In genomic region chr4:125750827-125751466, GRCh38 we compare ENCODE assay signal across 10 cellular contexts.
DNase-seq lines count a peak whose midpoint lies in the region; ATAC-seq, FAIRE-seq and TF ChIP-seq lines count a peak whose summit lies in the region.
"Had no signal": no experiment of that assay in that cellular context is flagged by ENCODE, and none has a peak within 500 bp of the region (broad histone marks: within the 10 kb centered on the region; RNA-seq: fewer than 3 reads in every experiment).

No MANE protein-coding gene starts in this region.

- H3K27me3 ChIP-seq in right atrium auricular region (no peaks in the 10 kb centered on the region), smooth muscle cell (ENCODE audit: low read depth) (no peaks in the 10 kb centered on the region), small intestine (ENCODE audit: control insufficient read depth in 2 of 2, insufficient read depth in 2 of 2, low read length in 2 of 2) (no peaks in the 10 kb centered on the region)
- H3K27me3 ChIP-seq: upper lobe of left lung had no signal

- H3K9me3 Mint-ChIP-seq in WTC11 = peaks cover 20% of the 10 kb centered on the region

- H3K4me3 ChIP-seq in HFF-Myc (replicated peaks; ENCODE audit: low read depth, low read length) (no peak overlapping the region), right atrium auricular region (no peak overlapping the region), smooth muscle cell (no peak overlapping the region), small intestine (ENCODE audit: low read depth in 1 of 2, low read length in 2 of 2) (no peak overlapping the region)
- H3K4me3 ChIP-seq: prostate gland, upper lobe of left lung had no signal

- no peak overlapping the region for H3K9ac ChIP-seq in smooth muscle cell (ENCODE audit: low read depth)

- POLR2A ChIA-PET in WTC11 (lab: Charles Lee) = no interaction called here

- TF ChIP-seq CTCF in HFF-Myc (IDR thresholded peaks at IDR 0.05; ENCODE audit: low read depth, low read length, missing control alignments) (peak; percentile 46), WTC11 (IDR thresholded peaks at IDR 0.05) (peak; percentile 32; the same call in 1 of the 2 replicates), right atrium auricular region (IDR thresholded peaks at IDR 0.05) (peak; percentile 14 to 67), smooth muscle cell (IDR thresholded peaks at IDR 0.05; ENCODE audit: borderline replicate concordance, insufficient read depth, poor library complexity, severe bottlenecking) (peak; percentile 34)

- H3K27ac ChIP-seq in right atrium auricular region (no peak overlapping the region), smooth muscle cell (ENCODE audit: low read depth) (no peak overlapping the region), small intestine (ENCODE audit: low read depth in 1 of 2, low read length in 1 of 2) (no peak overlapping the region)
- H3K27ac ChIP-seq: prostate gland, upper lobe of left lung had no signal

- no peak overlapping the region for H3K4me2 ChIP-seq in smooth muscle cell

- peak overlapping the region; percentile 17 for H2AFZ ChIP-seq in smooth muscle cell (ENCODE audit: low read depth)

- peaks cover 17% of the 10 kb centered on the region for H3K36me3 Mint-ChIP-seq in WTC11

- WGBS in smooth muscle cell (ENCODE audit: low lambda C conversion rate) = 47% methylated on average over 6 of the region's 6 CpGs
- WGBS in small intestine, 3 donors = 45 to 50% (median 49%) methylated on average over 6 of the region's 6 CpGs

- no peaks in the 10 kb centered on the region for H3K9me3 ChIP-seq in right atrium auricular region
- H3K9me3 ChIP-seq in smooth muscle cell (replicated peaks; ENCODE audit: low read depth) = no peaks in the 10 kb centered on the region
- no peaks in the 10 kb centered on the region for H3K9me3 ChIP-seq in small intestine (ENCODE audit: control insufficient read depth, low read depth)
- H3K9me3 ChIP-seq: prostate gland, upper lobe of left lung had no signal

- H3K36me3 ChIP-seq in right atrium auricular region (no peaks in the 10 kb centered on the region), smooth muscle cell (ENCODE audit: low read depth) (no peaks in the 10 kb centered on the region), small intestine (ENCODE audit: control insufficient read depth in 2 of 2, insufficient read depth in 2 of 2, low read length in 2 of 2) (no peaks in the 10 kb centered on the region)
- H3K36me3 ChIP-seq: prostate gland, upper lobe of left lung had no signal

- CTCF ChIA-PET in WTC11 (lab: Charles Lee) = interaction anchor here (0.6 to 3.1 kb wide), 21 partner anchors 9 to 483 kb away, joined by 3 to 64 read pairs (median 4); partner anchors contain the start of gene FAT4

- H3K27me3 Mint-ChIP-seq in WTC11 (ENCODE audit: low read depth) = no peaks in the 10 kb centered on the region

- H4K20me1 ChIP-seq in smooth muscle cell (ENCODE audit: low read depth) = no peaks in the 10 kb centered on the region

- peaks cover 10% of the 10 kb centered on the region for H3K4me1 Mint-ChIP-seq in WTC11

- H3K79me2 ChIP-seq in smooth muscle cell (ENCODE audit: low read depth) = no peaks in the 10 kb centered on the region

- no peak for FAIRE-seq in small intestine (lab: Jason Lieb, UNC)

- no peaks in the 10 kb centered on the region for H3F3A ChIP-seq in smooth muscle cell (ENCODE audit: low read depth)

- peak; percentile 32 for DNase-seq in HFF-Myc (ENCODE audit: extremely low read depth, low read depth)
- no peak for DNase-seq in WTC11 (ENCODE audit: low spot score)
- no peak for DNase-seq in right atrium auricular region (ENCODE audit: low spot score)
- DNase-seq in smooth muscle cell (lab: John Stamatoyannopoulos, UW; ENCODE audit: unreplicated experiment) = no peak
- no peak for DNase-seq in small intestine
- no peak for DNase-seq in DMS79 treated with DMSO at 0.1 percent for 48 hours (lab: John Stamatoyannopoulos, UW)
- DNase-seq in DMS79 (lab: John Stamatoyannopoulos, UW) = no peak
- DNase-seq: upper lobe of left lung had no signal

- ATAC-seq in WTC11 (peak; percentile 100), esophagus mucosa (no peak)

- no peaks in the 10 kb centered on the region for H3K4me1 ChIP-seq in right atrium auricular region
- no peaks in the 10 kb centered on the region for H3K4me1 ChIP-seq in smooth muscle cell (ENCODE audit: low read depth)
- H3K4me1 ChIP-seq in small intestine (ENCODE audit: control insufficient read depth in 2 of 2, insufficient read depth in 1 of 2, low read depth in 1 of 2, low read length in 1 of 2) = no peaks in the 10 kb centered on the region
- H3K4me1 ChIP-seq: prostate gland, upper lobe of left lung had no signal

- H3K27ac Mint-ChIP-seq in WTC11 = no peak overlapping the region

- H3K4me3 Mint-ChIP-seq in WTC11 = no peak overlapping the region

TF ChIP-seq in WTC11, 78 proteins besides CTCF, POLR2A, EP300 and RAD21:
- TF ChIP-seq ETV6 (CRISPR knock-in tag; IDR thresholded peaks at IDR 0.05) (peak; percentile 62; the same call in 1 of the 2 replicates), GABPB1 (CRISPR knock-in tag; IDR thresholded peaks at IDR 0.05) (no peak)
